In genomic region chr20:38222231-38222922, GRCh38 we compare ENCODE assay signal across 1 cellular context.
TF ChIP-seq lines count a peak whose summit lies in the region.

No MANE protein-coding gene starts in this region.

TF ChIP-seq in K562, 482 proteins besides CTCF, POLR2A, EP300 and RAD21 (continued from another document):
- TF ChIP-seq THRB (CRISPR knock-in tag; conservative IDR thresholded peaks at IDR 0.05) (no peak), BDP1 (IDR thresholded peaks at IDR 0.05; ENCODE audit: insufficient read depth, insufficient read length) (no peak), BMI1 (IDR thresholded peaks at IDR 0.05; ENCODE audit: low read length) (no peak), POLR2AphosphoS2 (IDR thresholded peaks at IDR 0.05; ENCODE audit: low read length) (no peak), CHD1 (IDR thresholded peaks at IDR 0.05; ENCODE audit: low read length) (no peak), HIVEP1 (CRISPR knock-in tag; IDR thresholded peaks at IDR 0.05) (no peak), ZNF165 (CRISPR knock-in tag; IDR thresholded peaks at IDR 0.05; ENCODE audit: borderline replicate concordance) (no peak), NCOA1 (IDR thresholded peaks at IDR 0.05; ENCODE audit: low read depth) (no peak), ETV5 (CRISPR knock-in tag; IDR thresholded peaks at IDR 0.05; ENCODE audit: low read depth) (no peak), ZFP1 (CRISPR knock-in tag; IDR thresholded peaks at IDR 0.05) (no peak), SUPT5H (IDR thresholded peaks at IDR 0.05) (no peak), MYC (IDR thresholded peaks at IDR 0.05; ENCODE audit: low read depth, low read length) (peak; percentile 38; the same call in 1 of the 2 replicates), MYC (CRISPR knock-in tag; IDR thresholded peaks at IDR 0.05; ENCODE audit: borderline replicate concordance, low read depth) (no peak), CC2D1A (IDR thresholded peaks at IDR 0.05) (0 out of 2 replicates have a peak, but pooled peaks have one; percentile 18), FOSL1 (tag; conservative IDR thresholded peaks at IDR 0.05) (no peak), ID3 (CRISPR knock-in tag; IDR thresholded peaks at IDR 0.05) (no peak), ID3 (tag; IDR thresholded peaks at IDR 0.05) (no peak), NFYB (IDR thresholded peaks at IDR 0.05; ENCODE audit: extremely low read depth, insufficient read length) (peak; percentile 17), BCOR (IDR thresholded peaks at IDR 0.05) (0 out of 2 replicates have a peak, but pooled peaks have one; percentile 11), IRF2 (CRISPR knock-in tag; IDR thresholded peaks at IDR 0.05) (no peak), POLR2B (IDR thresholded peaks at IDR 0.05; ENCODE audit: low read depth, partially characterized antibody) (no peak), RBM39 (optimal IDR thresholded peaks at IDR 0.05; ENCODE audit: low read depth, low read length) (no peak), SMARCE1 (IDR thresholded peaks at IDR 0.05) (0 out of 2 replicates have a peak, but pooled peaks have one; percentile 15), HDAC2 (IDR thresholded peaks at IDR 0.05) (0 out of 2 replicates have a peak, but pooled peaks have one; percentile 52), KLF16 (IDR thresholded peaks at IDR 0.05) (peak; percentile 52; the same call in 1 of the 2 replicates), STAG1 (CRISPR knock-in tag; IDR thresholded peaks at IDR 0.05; ENCODE audit: borderline replicate concordance) (peak; percentile 74; the same call in 1 of the 2 replicates), RCOR1 (IDR thresholded peaks at IDR 0.05; ENCODE audit: borderline replicate concordance in 1 of 2, low read depth in 2 of 2, low read length in 2 of 2) (peak in 1 of 2 experiments; percentile 90; a peak in 2 of 4 replicates), ZNF174 (CRISPR knock-in tag; IDR thresholded peaks at IDR 0.05) (no peak), ZBTB7A (IDR thresholded peaks at IDR 0.05; ENCODE audit: borderline replicate concordance, control insufficient read depth, low read depth, low read length) (no peak), HDAC1 (IDR thresholded peaks at IDR 0.05) (peak in 1 of 2 experiments; percentile 37; a peak in 1 of 4 replicates), E2F3 (CRISPR knock-in tag; IDR thresholded peaks at IDR 0.05) (no peak), ZNF780A (CRISPR knock-in tag; IDR thresholded peaks at IDR 0.05) (no peak), GABPA (tag; conservative IDR thresholded peaks at IDR 0.05; ENCODE audit: low read depth) (no peak), HNRNPLL (IDR thresholded peaks at IDR 0.05; ENCODE audit: low read depth, low read length, poor library complexity, severe bottlenecking) (no peak), RBBP5 (IDR thresholded peaks at IDR 0.05; ENCODE audit: borderline replicate concordance, insufficient read depth, low read length, poor library complexity, severe bottlenecking) (no peak), KLF6 (CRISPR knock-in tag; IDR thresholded peaks at IDR 0.05; ENCODE audit: borderline replicate concordance) (no peak), RFX1 (IDR thresholded peaks at IDR 0.05) (peak; percentile 79), TFAP4 (CRISPR knock-in tag; IDR thresholded peaks at IDR 0.05; ENCODE audit: borderline replicate concordance) (peak; percentile 29; the same call in 1 of the 2 replicates), ZNF133 (CRISPR knock-in tag; IDR thresholded peaks at IDR 0.05) (no peak), KDM1A (IDR thresholded peaks at IDR 0.05) (peak in 1 of 2 experiments; percentile 60; a peak in 2 of 4 replicates), DEAF1 (CRISPR knock-in tag; IDR thresholded peaks at IDR 0.05) (peak; percentile 57; the same call in 1 of the 2 replicates), THRA (IDR thresholded peaks at IDR 0.05) (no peak), ZNF778 (CRISPR knock-in tag; IDR thresholded peaks at IDR 0.05) (no peak)
TF ChIP-seq in K562: peak in this region for 18.
